Comparison of ENCODE assay signal across 12 cellular contexts in genomic region chr13:108268713-108269112, GRCh38. TPM values are rescaled to one million over a fixed set of nuclear protein-coding genes. Genes with fewer than 3 reads are reported as not detected.
DNase-seq lines count a peak whose midpoint lies in the region; ATAC-seq and TF ChIP-seq lines count a peak whose summit lies in the region.
"Had no signal": no experiment of that assay in that cellular context is flagged by ENCODE, and none has a peak within 500 bp of the region (broad histone marks: within the 10 kb centered on the region; RNA-seq: fewer than 3 reads in every experiment).

No MANE protein-coding gene starts in this region.

- DNase-seq in natural killer cell (no peak), NAMALWA (ENCODE audit: low spot score) (peak; percentile 12), SIG-M5 treated with dmso at 0.1 percent for 504 hours (lab: John Stamatoyannopoulos, UW; ENCODE audit: unreplicated experiment) (no peak), HUDEP-2 (lab: John Stamatoyannopoulos, UW; ENCODE audit: unreplicated experiment in 76 of 76) (no peak), GM19240 (ENCODE audit: insufficient read length, low spot score) (no peak), foreskin fibroblast (no peak)
- no peak for DNase-seq in natural killer cell treated with Interleukin-12 subunit alpha and Interleukin-12 subunit beta and Interleukin-15 and Interleukin-18, amount 100 ng/mL, for 72 hours (ENCODE audit: low spot score)
- DNase-seq: BE2C, HCEC 1CT, MM.1S, NCI-H524 treated with DMSO at 0.1 percent for 48 hours had no signal

- no peak for TF ChIP-seq CTCF in natural killer cell (IDR thresholded peaks at IDR 0.05)
- TF ChIP-seq CTCF in foreskin fibroblast (IDR thresholded peaks at IDR 0.05; ENCODE audit: low read depth, low read length): no peak

- no peaks in the 10 kb centered on the region for H3K36me3 Mint-ChIP-seq in natural killer cell
- H3K36me3 Mint-ChIP-seq in natural killer cell treated with Interleukin-12 subunit alpha and Interleukin-12 subunit beta and Interleukin-15 and Interleukin-18, amount 100 ng/mL, for 72 hours: no peaks in the 10 kb centered on the region

- no peak overlapping the region for H3K4me3 ChIP-seq in foreskin fibroblast (ENCODE audit: low read depth in 1 of 2, low read length in 2 of 2)

- H3K27ac Mint-ChIP-seq in natural killer cell: peak overlapping the region; percentile 85 to 93
- peak overlapping the region in 1 of 2 donors; percentile 91 for H3K27ac Mint-ChIP-seq in natural killer cell treated with Interleukin-12 subunit alpha and Interleukin-12 subunit beta and Interleukin-15 and Interleukin-18, amount 100 ng/mL, for 72 hours

- H3K4me3 Mint-ChIP-seq in natural killer cell: peak overlapping the region; percentile 9
- no peak overlapping the region for H3K4me3 Mint-ChIP-seq in natural killer cell treated with Interleukin-12 subunit alpha and Interleukin-12 subunit beta and Interleukin-15 and Interleukin-18, amount 100 ng/mL, for 72 hours

- peaks cover 33 to 36% of the 10 kb centered on the region in 2 donors for H3K4me1 Mint-ChIP-seq in natural killer cell
- peaks cover 42 to 55% of the 10 kb centered on the region in 2 donors for H3K4me1 Mint-ChIP-seq in natural killer cell treated with Interleukin-12 subunit alpha and Interleukin-12 subunit beta and Interleukin-15 and Interleukin-18, amount 100 ng/mL, for 72 hours (ENCODE audit: low read depth in 2 of 2)

- no peaks in the 10 kb centered on the region for H3K27me3 Mint-ChIP-seq in natural killer cell (ENCODE audit: low read depth in 2 of 2)
- H3K27me3 Mint-ChIP-seq in natural killer cell treated with Interleukin-12 subunit alpha and Interleukin-12 subunit beta and Interleukin-15 and Interleukin-18, amount 100 ng/mL, for 72 hours: no peaks in the 10 kb centered on the region

- intact Hi-C loops in natural killer cell (cut with micrococcal nuclease): no loop called here

- no peaks in the 10 kb centered on the region for H3K9me3 Mint-ChIP-seq in natural killer cell
- no peaks in the 10 kb centered on the region for H3K9me3 Mint-ChIP-seq in natural killer cell treated with Interleukin-12 subunit alpha and Interleukin-12 subunit beta and Interleukin-15 and Interleukin-18, amount 100 ng/mL, for 72 hours

- ATAC-seq in natural killer cell (no peak), esophagus mucosa (peak; percentile 13)
- ATAC-seq in natural killer cell treated with Interleukin-12 subunit alpha and Interleukin-12 subunit beta and Interleukin-15 and Interleukin-18, amount 100 ng/mL, for 72 hours: no peak

RNA-seq across cellular contexts. Expression of gene TNFSF13B, which starts 0.8 kb away (rescaled TPM):
- total RNA-seq in natural killer cell (1 to 10 TPM; 4.0 to 9.5 (median 6.3) TPM), esophagus mucosa (2.0 TPM)
- total RNA-seq in natural killer cell treated with Interleukin-12 subunit alpha and Interleukin-12 subunit beta and Interleukin-15 and Interleukin-18, amount 100 ng/mL, for 72 hours: 1 to 10 TPM; 3.0 to 4.0 TPM

RNA-seq across cellular contexts. Expression of gene ABHD13, which starts 50.5 kb away (rescaled TPM):
- 10 to 100 TPM; 12.3 to 14.7 (median 12.9) TPM for total RNA-seq in natural killer cell
- total RNA-seq in natural killer cell treated with Interleukin-12 subunit alpha and Interleukin-12 subunit beta and Interleukin-15 and Interleukin-18, amount 100 ng/mL, for 72 hours: 1 to 10 TPM; 6.5 to 9.9 TPM
- 3.1 TPM for total RNA-seq in esophagus mucosa

RNA-seq across cellular contexts. Expression of gene LIG4, which starts 53.4 kb away (rescaled TPM):
- total RNA-seq in natural killer cell (1 to 10 TPM; 7.7 to 8.5 (median 7.9) TPM), esophagus mucosa (4.6 TPM)
- 10 to 100 TPM; 13.7 to 21.8 TPM for total RNA-seq in natural killer cell treated with Interleukin-12 subunit alpha and Interleukin-12 subunit beta and Interleukin-15 and Interleukin-18, amount 100 ng/mL, for 72 hours
